ENCODE assay signal across 1 cellular context in genomic region chr19:45874620-45874966, GRCh38.
TF ChIP-seq lines count a peak whose summit lies in the region.

No MANE protein-coding gene starts in this region.

TF ChIP-seq in HepG2, 621 proteins besides CTCF, POLR2A, EP300 and RAD21 (continued from another document):
- TF ChIP-seq ARID3A (IDR thresholded peaks at IDR 0.05; ENCODE audit: low read depth, low read length) (no peak), ZMYM4 (CRISPR knock-in tag; IDR thresholded peaks at IDR 0.05) (no peak), ZNF598 (CRISPR knock-in tag; IDR thresholded peaks at IDR 0.05; ENCODE audit: borderline replicate concordance) (no peak), ZNF430 (CRISPR knock-in tag; IDR thresholded peaks at IDR 0.05) (0 out of 2 replicates have a peak, but pooled peaks have one; percentile 25), ZNF720 (CRISPR knock-in tag; IDR thresholded peaks at IDR 0.05) (0 out of 2 replicates have a peak, but pooled peaks have one; percentile 22), AGO1 (IDR thresholded peaks at IDR 0.05; ENCODE audit: low read depth, low read length, poor library complexity, severe bottlenecking) (no peak), PHB2 (IDR thresholded peaks at IDR 0.05; ENCODE audit: partially characterized antibody) (no peak), SOX6 (IDR thresholded peaks at IDR 0.05) (no peak), SOX6 (CRISPR knock-in tag; IDR thresholded peaks at IDR 0.05) (peak; percentile 10; the same call in 1 of the 2 replicates), ZNF614 (CRISPR knock-in tag; IDR thresholded peaks at IDR 0.05; ENCODE audit: borderline replicate concordance) (0 out of 2 replicates have a peak, but pooled peaks have one; percentile 18), ZNF292 (CRISPR knock-in tag; IDR thresholded peaks at IDR 0.05; ENCODE audit: borderline replicate concordance, low read depth) (0 out of 2 replicates have a peak, but pooled peaks have one; percentile 20), POLR2AphosphoS5 (IDR thresholded peaks at IDR 0.05; ENCODE audit: low read depth, low read length) (peak; percentile 31; the same call in 1 of the 2 replicates), NR2F6 (IDR thresholded peaks at IDR 0.05) (no peak), NR2F6 (CRISPR knock-in tag; IDR thresholded peaks at IDR 0.05) (peak; percentile 49; the same call in 1 of the 2 replicates), ZFYVE20 (CRISPR knock-in tag; IDR thresholded peaks at IDR 0.05; ENCODE audit: borderline replicate concordance, low read depth) (no peak), HDAC2 (CRISPR knock-in tag; IDR thresholded peaks at IDR 0.05) (peak; percentile 13; the same call in 1 of the 2 replicates), GATAD2A (CRISPR knock-in tag; IDR thresholded peaks at IDR 0.05) (peak; percentile 53), BHLHE40 (IDR thresholded peaks at IDR 0.05; ENCODE audit: low read length) (no peak)
- TF ChIP-seq, protein P1, sequence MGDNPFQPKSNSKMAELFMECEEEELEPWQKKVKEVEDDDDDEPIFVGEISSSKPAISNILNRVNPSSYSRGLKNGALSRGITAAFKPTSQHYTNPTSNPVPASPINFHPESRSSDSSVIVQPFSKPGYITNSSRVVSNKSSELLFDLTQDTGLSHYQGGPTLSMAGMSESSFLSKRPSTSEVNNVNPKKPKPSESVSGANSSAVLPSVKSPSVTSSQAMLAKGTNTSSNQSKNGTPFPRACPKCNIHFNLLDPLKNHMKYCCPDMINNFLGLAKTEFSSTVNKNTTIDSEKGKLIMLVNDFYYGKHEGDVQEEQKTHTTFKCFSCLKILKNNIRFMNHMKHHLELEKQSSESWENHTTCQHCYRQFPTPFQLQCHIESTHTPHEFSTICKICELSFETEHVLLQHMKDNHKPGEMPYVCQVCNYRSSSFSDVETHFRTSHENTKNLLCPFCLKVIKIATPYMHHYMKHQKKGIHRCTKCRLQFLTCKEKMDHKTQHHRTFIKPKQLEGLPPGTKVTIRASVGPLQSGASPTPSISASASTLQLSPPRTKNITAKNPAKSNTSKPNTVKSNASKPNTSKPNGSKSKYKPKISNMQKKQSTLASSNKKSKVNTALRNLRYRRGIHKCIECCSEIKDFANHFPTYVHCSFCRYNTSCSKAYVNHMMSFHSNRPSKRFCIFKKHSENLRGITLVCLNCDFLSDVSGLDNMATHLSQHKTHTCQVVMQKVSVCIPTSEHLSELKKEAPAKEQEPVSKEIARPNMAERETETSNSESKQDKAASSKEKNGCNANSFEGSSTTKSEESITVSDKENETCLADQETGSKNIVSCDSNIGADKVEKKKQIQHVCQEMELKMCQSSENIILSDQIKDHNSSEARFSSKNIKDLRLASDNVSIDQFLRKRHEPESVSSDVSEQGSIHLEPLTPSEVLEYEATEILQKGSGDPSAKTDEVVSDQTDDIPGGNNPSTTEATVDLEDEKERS (CRISPR knock-in tag; IDR thresholded peaks at IDR 0.05) = 0 out of 2 replicates have a peak, but pooled peaks have one; percentile 42
- TF ChIP-seq, protein P2, sequence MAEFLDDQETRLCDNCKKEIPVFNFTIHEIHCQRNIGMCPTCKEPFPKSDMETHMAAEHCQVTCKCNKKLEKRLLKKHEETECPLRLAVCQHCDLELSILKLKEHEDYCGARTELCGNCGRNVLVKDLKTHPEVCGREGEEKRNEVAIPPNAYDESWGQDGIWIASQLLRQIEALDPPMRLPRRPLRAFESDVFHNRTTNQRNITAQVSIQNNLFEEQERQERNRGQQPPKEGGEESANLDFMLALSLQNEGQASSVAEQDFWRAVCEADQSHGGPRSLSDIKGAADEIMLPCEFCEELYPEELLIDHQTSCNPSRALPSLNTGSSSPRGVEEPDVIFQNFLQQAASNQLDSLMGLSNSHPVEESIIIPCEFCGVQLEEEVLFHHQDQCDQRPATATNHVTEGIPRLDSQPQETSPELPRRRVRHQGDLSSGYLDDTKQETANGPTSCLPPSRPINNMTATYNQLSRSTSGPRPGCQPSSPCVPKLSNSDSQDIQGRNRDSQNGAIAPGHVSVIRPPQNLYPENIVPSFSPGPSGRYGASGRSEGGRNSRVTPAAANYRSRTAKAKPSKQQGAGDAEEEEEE (CRISPR knock-in tag; IDR thresholded peaks at IDR 0.05; ENCODE audit: borderline replicate concordance) = no peak
